Comparison of ENCODE assay signal across 1 cellular context in the genomic region with DNA sequence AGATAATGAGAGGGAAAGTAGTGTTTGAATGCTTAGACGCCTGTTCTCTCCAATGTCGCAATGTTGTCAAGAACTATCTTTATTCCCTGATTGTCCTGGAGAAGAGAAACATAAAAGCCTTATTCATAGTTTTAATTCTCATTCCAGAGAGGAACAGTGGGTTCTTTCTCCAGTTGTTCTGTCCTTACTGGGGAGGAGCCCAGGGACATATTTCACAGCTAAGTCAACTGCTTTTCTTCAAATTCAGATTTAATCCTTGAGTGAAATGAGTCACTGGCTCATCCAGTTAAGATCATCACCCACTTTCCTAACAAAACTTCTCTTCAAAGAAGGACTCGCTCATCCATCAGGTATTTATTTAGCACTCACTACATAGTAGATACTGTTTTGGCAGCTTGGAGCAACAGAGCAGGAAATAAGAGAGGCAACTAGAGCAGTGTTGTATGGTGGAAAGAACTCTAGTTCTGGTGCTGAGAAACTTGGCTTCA.
TF ChIP-seq lines count a peak whose summit lies in the region.

No MANE protein-coding gene starts in this region.

TF ChIP-seq in HepG2, 621 proteins besides CTCF, POLR2A, EP300 and RAD21:
- 0 out of 2 replicates have a peak, but pooled peaks have one; percentile 12 for TF ChIP-seq CEBPB (IDR thresholded peaks at IDR 0.05; ENCODE audit: borderline replicate concordance, low read depth, low read length)
- no peak for TF ChIP-seq NBN (conservative IDR thresholded peaks at IDR 0.05)
TF ChIP-seq in HepG2: peak in this region for 1.
